1 cellular context compared by ENCODE assay signal in the genomic region with DNA sequence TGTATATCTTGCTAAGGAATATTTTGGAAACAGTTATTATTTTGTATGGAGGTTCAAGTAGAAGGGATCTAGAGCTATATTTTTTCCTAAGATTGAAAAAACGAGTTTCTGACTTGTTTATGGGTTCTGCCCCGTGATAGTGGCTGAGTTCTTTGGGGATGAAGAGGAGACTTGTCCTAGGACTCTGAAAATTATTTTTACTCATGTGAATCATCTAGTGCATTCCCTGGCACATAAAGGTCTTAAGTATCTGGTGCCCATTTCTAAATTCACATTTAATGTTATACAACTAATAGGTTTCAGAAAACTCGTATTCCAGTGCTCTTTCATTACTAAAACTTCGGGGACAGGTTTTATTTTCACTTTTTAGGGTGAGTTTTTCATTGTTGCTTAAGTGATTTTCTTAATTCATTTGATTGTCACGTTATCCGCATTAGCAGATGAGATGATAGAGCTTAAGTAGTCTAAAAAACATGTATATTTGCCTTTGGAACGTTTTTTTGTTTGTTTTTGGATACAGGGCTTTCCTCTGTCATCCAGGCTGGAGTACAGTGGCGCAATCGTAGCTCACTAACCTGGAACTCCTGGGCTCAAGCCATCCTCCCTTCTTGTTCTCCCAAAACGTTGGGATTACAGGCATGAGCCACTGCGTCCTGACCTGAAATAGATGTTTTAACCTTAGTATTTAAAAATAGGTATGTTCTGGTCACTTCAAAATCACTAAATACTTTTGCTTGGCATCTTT.
TF ChIP-seq lines count a peak whose summit lies in the region.

No MANE protein-coding gene starts in this region.

TF ChIP-seq in H1, 55 proteins besides CTCF, POLR2A, EP300 and RAD21:
- TF ChIP-seq JUND (IDR thresholded peaks at IDR 0.05; ENCODE audit: low read length) (no peak), CREB1 (IDR thresholded peaks at IDR 0.05) (no peak), KDM5A (IDR thresholded peaks at IDR 0.05; ENCODE audit: low read length) (no peak)
- TF ChIP-seq, protein P1, sequence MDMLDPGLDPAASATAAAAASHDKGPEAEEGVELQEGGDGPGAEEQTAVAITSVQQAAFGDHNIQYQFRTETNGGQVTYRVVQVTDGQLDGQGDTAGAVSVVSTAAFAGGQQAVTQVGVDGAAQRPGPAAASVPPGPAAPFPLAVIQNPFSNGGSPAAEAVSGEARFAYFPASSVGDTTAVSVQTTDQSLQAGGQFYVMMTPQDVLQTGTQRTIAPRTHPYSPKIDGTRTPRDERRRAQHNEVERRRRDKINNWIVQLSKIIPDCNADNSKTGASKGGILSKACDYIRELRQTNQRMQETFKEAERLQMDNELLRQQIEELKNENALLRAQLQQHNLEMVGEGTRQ (IDR thresholded peaks at IDR 0.05; ENCODE audit: low read length): no peak
TF ChIP-seq in H1: peak in this region for 0.
